ENCODE assay signal across 7 cellular contexts in genomic region chr10:43647576-43647975, GRCh38. TPM values are rescaled to one million over a fixed set of nuclear protein-coding genes. Genes with fewer than 3 reads are reported as not detected.
DNase-seq lines count a peak whose midpoint lies in the region; ATAC-seq and TF ChIP-seq lines count a peak whose summit lies in the region.

No MANE protein-coding gene starts in this region.

- CTCF ChIA-PET in HEK293 (lab: Yijun Ruan, JAX): interaction anchor here (0.8 kb wide), 1 partner anchor 37 kb away, joined by 3 read pairs; no protein-coding TSS in a partner anchor

- ATAC-seq in T-helper 17 cell: no peak

- TF ChIP-seq POLR2A in erythroblast (IDR thresholded peaks at IDR 0.05; ENCODE audit: low read length): no peak

- peaks cover 6% of the 10 kb centered on the region for H3K4me1 Mint-ChIP-seq in T-helper 17 cell

- peak overlapping the region; percentile 97 for H3K9ac ChIP-seq in skeletal muscle satellite cell (ENCODE audit: low read depth, low read length)

- no peaks in the 10 kb centered on the region for H3K4me1 ChIP-seq in HEK293 (ENCODE audit: control insufficient read depth, insufficient read depth, low read length)
- H3K4me1 ChIP-seq in skeletal muscle satellite cell (ENCODE audit: control insufficient read depth, insufficient read depth, low read length): peaks cover 3% of the 10 kb centered on the region

- no peak overlapping the region for H3K4me3 ChIP-seq in HEK293 (ENCODE audit: low read depth, low read length)
- peak overlapping the region; percentile 61 to 67 for H3K4me3 ChIP-seq in foreskin fibroblast (ENCODE audit: low read depth in 1 of 2, low read length in 2 of 2)
- H3K4me3 ChIP-seq in skeletal muscle satellite cell (ENCODE audit: low read length): peak overlapping the region; percentile 93

- H3K9me3 ChIP-seq in HEK293 (ENCODE audit: control insufficient read depth, insufficient read depth, low read depth, low read length): no peaks in the 10 kb centered on the region
- H3K9me3 ChIP-seq in T-helper 17 cell (ENCODE audit: control insufficient read depth, low read length, poor library complexity, severe bottlenecking): peaks cover 30% of the 10 kb centered on the region
- H3K9me3 ChIP-seq in skeletal muscle satellite cell (replicated peaks; ENCODE audit: low read length): peaks cover 38% of the 10 kb centered on the region

- H3K27ac ChIP-seq in HEK293 (ENCODE audit: extremely low read depth, low read depth, low read length): no peak overlapping the region

- H3K4me3 Mint-ChIP-seq in T-helper 17 cell: peak overlapping the region; percentile 93

- no peaks in the 10 kb centered on the region for H3K27me3 Mint-ChIP-seq in T-helper 17 cell

- DNase-seq in T-helper 17 cell (no peak), foreskin fibroblast (no peak), NCI-H446 (lab: John Stamatoyannopoulos, UW) (no peak), GM19240 (ENCODE audit: insufficient read length, low spot score) (no peak), erythroblast (lab: John Stamatoyannopoulos, UW) (no peak)

- peak overlapping the region; percentile 90 for H3K27ac Mint-ChIP-seq in T-helper 17 cell

- H3K36me3 Mint-ChIP-seq in T-helper 17 cell (ENCODE audit: low read depth): peaks cover 6% of the 10 kb centered on the region

- H3K36me3 ChIP-seq in HEK293 (ENCODE audit: control insufficient read depth in 2 of 2, insufficient read depth in 1 of 2, low read length in 2 of 2) (peaks cover 0 to 43% of the 10 kb centered on the region in 2 experiments; a peak in 1 of 3 replicates), skeletal muscle satellite cell (ENCODE audit: insufficient read depth, low read length) (peaks cover 40% of the 10 kb centered on the region)

- no peaks in the 10 kb centered on the region for H3K27me3 ChIP-seq in skeletal muscle satellite cell (ENCODE audit: control insufficient read depth, insufficient read depth, low read length)

- POLR2A ChIA-PET in HEK293 (lab: Yijun Ruan, JAX): no interaction called here

- no peak for TF ChIP-seq CTCF in HEK293 (tag by site-specific recombination; IDR thresholded peaks at IDR 0.05)
- no peak for TF ChIP-seq CTCF in foreskin fibroblast (IDR thresholded peaks at IDR 0.05; ENCODE audit: low read depth, low read length)

- peak overlapping the region; percentile 93 for H3K4me2 ChIP-seq in skeletal muscle satellite cell (ENCODE audit: low read length)

TF ChIP-seq in HEK293, 187 proteins besides CTCF, POLR2A, EP300 and RAD21:
- TF ChIP-seq HIC1 (tag by site-specific recombination; IDR thresholded peaks at IDR 0.05) (no peak), ZIC2 (tag by site-specific recombination; IDR thresholded peaks at IDR 0.05) (0 out of 2 replicates have a peak, but pooled peaks have one; percentile 25)
TF ChIP-seq in HEK293: peak in this region for 1.

RNA-seq across cellular contexts. Expression of gene ZNF32, which starts 1.1 kb away (rescaled TPM):
- 10 to 100 TPM; 19.0 to 19.2 TPM for total RNA-seq in T-helper 17 cell
- 15.9 and 17.5 TPM in 2 replicates for total RNA-seq in skeletal muscle satellite cell (2012; rRNA removed)

RNA-seq across cellular contexts. Expression of gene ZNF485, which starts 41.3 kb away (rescaled TPM):
- total RNA-seq in T-helper 17 cell: 1 to 10 TPM; 2.4 to 2.9 TPM
- 5.0 and 6.1 TPM in 2 replicates for total RNA-seq in skeletal muscle satellite cell (2012; rRNA removed)
